ENCODE assay signal across 1 cellular context in the genomic region with DNA sequence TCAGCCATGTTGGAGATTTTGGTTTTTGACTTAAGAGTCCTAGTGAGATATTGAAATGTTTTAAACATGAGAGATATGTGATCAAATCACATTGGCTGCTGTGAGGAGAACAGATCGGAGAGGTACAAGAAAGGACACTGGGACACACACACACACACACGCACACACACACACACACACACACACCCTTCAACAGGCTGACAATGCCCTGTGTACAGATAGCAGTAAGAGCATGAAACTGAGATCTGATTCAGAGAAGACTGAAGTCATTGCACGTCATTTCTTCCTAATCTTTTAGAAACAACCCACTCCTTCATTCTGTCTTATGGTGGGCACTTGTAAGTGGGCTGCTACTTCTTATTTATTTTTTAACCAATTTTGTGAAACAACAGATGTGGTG.
TF ChIP-seq lines count a peak whose summit lies in the region.

No MANE protein-coding gene starts in this region.

TF ChIP-seq in HEK293T, 16 proteins besides CTCF, POLR2A, EP300 and RAD21 (continued from another document):
- TF ChIP-seq, protein P1, sequence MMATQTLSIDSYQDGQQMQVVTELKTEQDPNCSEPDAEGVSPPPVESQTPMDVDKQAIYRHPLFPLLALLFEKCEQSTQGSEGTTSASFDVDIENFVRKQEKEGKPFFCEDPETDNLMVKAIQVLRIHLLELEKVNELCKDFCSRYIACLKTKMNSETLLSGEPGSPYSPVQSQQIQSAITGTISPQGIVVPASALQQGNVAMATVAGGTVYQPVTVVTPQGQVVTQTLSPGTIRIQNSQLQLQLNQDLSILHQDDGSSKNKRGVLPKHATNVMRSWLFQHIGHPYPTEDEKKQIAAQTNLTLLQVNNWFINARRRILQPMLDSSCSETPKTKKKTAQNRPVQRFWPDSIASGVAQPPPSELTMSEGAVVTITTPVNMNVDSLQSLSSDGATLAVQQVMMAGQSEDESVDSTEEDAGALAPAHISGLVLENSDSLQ (IDR thresholded peaks at IDR 0.05), result no peak
- TF ChIP-seq TARDBP (IDR thresholded peaks at IDR 0.05), result no peak
- TF ChIP-seq SUZ12 (IDR thresholded peaks at IDR 0.05), result no peak
- TF ChIP-seq CTBP1 (IDR thresholded peaks at IDR 0.05; ENCODE audit: borderline replicate concordance), result no peak
- no peak for TF ChIP-seq NFRKB (IDR thresholded peaks at IDR 0.05)
- TF ChIP-seq ZNF384 (IDR thresholded peaks at IDR 0.05), result no peak
- no peak for TF ChIP-seq FOXA1 (IDR thresholded peaks at IDR 0.05)
- TF ChIP-seq ARNT (IDR thresholded peaks at IDR 0.05), result no peak
TF ChIP-seq in HEK293T: peak in this region for 0.
